In genomic region chr6:105374010-105374420, GRCh38 we compare ENCODE assay signal across 2 cellular contexts.
TF ChIP-seq lines count a peak whose summit lies in the region.

No MANE protein-coding gene starts in this region.

TF ChIP-seq in IMR-90, 13 proteins besides CTCF, POLR2A, EP300 and RAD21 (continued from another document):
- TF ChIP-seq ELK1 (IDR thresholded peaks at IDR 0.05; ENCODE audit: borderline replicate concordance, low read depth, low read length) (no peak), USF2 (IDR thresholded peaks at IDR 0.05; ENCODE audit: low read depth, low read length) (no peak), BHLHE40 (IDR thresholded peaks at IDR 0.05; ENCODE audit: low read depth, low read length) (no peak), MXI1 (IDR thresholded peaks at IDR 0.05; ENCODE audit: borderline replicate concordance, low read depth, low read length) (no peak), RFX5 (IDR thresholded peaks at IDR 0.05; ENCODE audit: low read depth, low read length) (no peak), CEBPB (IDR thresholded peaks at IDR 0.05; ENCODE audit: low read depth, low read length) (no peak), NFE2L2 (IDR thresholded peaks at IDR 0.05; ENCODE audit: low read depth, low read length) (no peak), MAZ (IDR thresholded peaks at IDR 0.05; ENCODE audit: borderline replicate concordance, low read depth, low read length) (no peak)

TF ChIP-seq in WTC11, 78 proteins besides CTCF, POLR2A, EP300 and RAD21 (continued from another document):
- no peak for TF ChIP-seq ZSCAN18 (CRISPR knock-in tag; IDR thresholded peaks at IDR 0.05)
- no peak for TF ChIP-seq FOXJ3 (CRISPR knock-in tag; IDR thresholded peaks at IDR 0.05; ENCODE audit: borderline replicate concordance)
- TF ChIP-seq MAX (CRISPR knock-in tag; IDR thresholded peaks at IDR 0.05): no peak
- no peak for TF ChIP-seq CREB1 (CRISPR knock-in tag; IDR thresholded peaks at IDR 0.05)
- no peak for TF ChIP-seq CREM (CRISPR knock-in tag; IDR thresholded peaks at IDR 0.05)
